ENCODE assay signal across 1 cellular context in genomic region chr7:5457245-5457735, GRCh38.
A peak's percentile ranks its signal among the peaks of the same experiment; 100 is the strongest.
TF ChIP-seq lines count a peak whose summit lies in the region.

No MANE protein-coding gene starts in this region.

TF ChIP-seq in K562, 482 proteins besides CTCF, POLR2A, EP300 and RAD21 (continued from another document):
- no peak for TF ChIP-seq ZFP1 (CRISPR knock-in tag; IDR thresholded peaks at IDR 0.05)
- 0 out of 2 replicates have a peak, but pooled peaks have one; percentile 18 for TF ChIP-seq E2F5 (CRISPR knock-in tag; IDR thresholded peaks at IDR 0.05)
- no peak for TF ChIP-seq BDP1 (IDR thresholded peaks at IDR 0.05; ENCODE audit: insufficient read depth, insufficient read length)
- 0 out of 2 replicates have a peak, but pooled peaks have one; percentile 16 for TF ChIP-seq BACH1 (tag; IDR thresholded peaks at IDR 0.05)
- no peak for TF ChIP-seq PBX2 (CRISPR knock-in tag; IDR thresholded peaks at IDR 0.05; ENCODE audit: low read depth)
- no peak for TF ChIP-seq PBX2 (tag; conservative IDR thresholded peaks at IDR 0.05; ENCODE audit: low read depth)
- TF ChIP-seq NKRF (IDR thresholded peaks at IDR 0.05; ENCODE audit: borderline replicate concordance), result no peak
- TF ChIP-seq MAFF (IDR thresholded peaks at IDR 0.05; ENCODE audit: low read length), result peak; percentile 56; the same call in 1 of the 2 replicates
- TF ChIP-seq MYBL2 (IDR thresholded peaks at IDR 0.05; ENCODE audit: low read depth), result peak; percentile 85
- no peak for TF ChIP-seq MYBL2 (CRISPR knock-in tag; IDR thresholded peaks at IDR 0.05; ENCODE audit: borderline replicate concordance)
- TF ChIP-seq ZBTB7A (IDR thresholded peaks at IDR 0.05; ENCODE audit: borderline replicate concordance, control insufficient read depth, low read depth, low read length), result 0 out of 2 replicates have a peak, but pooled peaks have one; percentile 6
- no peak for TF ChIP-seq SRSF9 (IDR thresholded peaks at IDR 0.05; ENCODE audit: borderline replicate concordance, low read depth, low read length)
- no peak for TF ChIP-seq SP1 (CRISPR knock-in tag; IDR thresholded peaks at IDR 0.05)
- no peak for TF ChIP-seq JUNB (CRISPR knock-in tag; conservative IDR thresholded peaks at IDR 0.05)
- TF ChIP-seq FOXM1 (IDR thresholded peaks at IDR 0.05; ENCODE audit: low read depth), result no peak
- no peak for TF ChIP-seq FOXM1 (CRISPR knock-in tag; IDR thresholded peaks at IDR 0.05; ENCODE audit: low read depth)
- no peak for TF ChIP-seq MCM2 (IDR thresholded peaks at IDR 0.05; ENCODE audit: low read depth)
- TF ChIP-seq ZNF212 (CRISPR knock-in tag; IDR thresholded peaks at IDR 0.05), result no peak
- no peak for TF ChIP-seq ETV6 (IDR thresholded peaks at IDR 0.05; ENCODE audit: borderline replicate concordance in 1 of 2, low read depth in 2 of 2, low read length in 1 of 2)
- no peak for TF ChIP-seq ETV6 (CRISPR knock-in tag; IDR thresholded peaks at IDR 0.05; ENCODE audit: borderline replicate concordance)
- no peak for TF ChIP-seq THRA (IDR thresholded peaks at IDR 0.05)
- TF ChIP-seq SMARCC2 (IDR thresholded peaks at IDR 0.05; ENCODE audit: low read depth), result no peak
- TF ChIP-seq SIN3A (IDR thresholded peaks at IDR 0.05; ENCODE audit: borderline replicate concordance in 2 of 2, control insufficient read depth in 1 of 2, low read depth in 2 of 2, low read length in 2 of 2), result no peak
- no peak for TF ChIP-seq NCOA6 (IDR thresholded peaks at IDR 0.05)
- no peak for TF ChIP-seq HNRNPH1 (optimal IDR thresholded peaks at IDR 0.05; ENCODE audit: low read depth, low read length)
- no peak for TF ChIP-seq BCL6 (CRISPR knock-in tag; IDR thresholded peaks at IDR 0.05)
- TF ChIP-seq ZNF316 (IDR thresholded peaks at IDR 0.05), result peak; percentile 77
- TF ChIP-seq ZNF511 (CRISPR knock-in tag; IDR thresholded peaks at IDR 0.05), result no peak
- no peak for TF ChIP-seq HDAC2 (IDR thresholded peaks at IDR 0.05)
- no peak for TF ChIP-seq JUN (IDR thresholded peaks at IDR 0.05; ENCODE audit: borderline replicate concordance, low read depth, low read length)
- TF ChIP-seq JUN (CRISPR knock-in tag; IDR thresholded peaks at IDR 0.05; ENCODE audit: borderline replicate concordance), result no peak
- no peak for TF ChIP-seq TAF15 (IDR thresholded peaks at IDR 0.05; ENCODE audit: low read depth, low read length)
- TF ChIP-seq RFX7 (CRISPR knock-in tag; IDR thresholded peaks at IDR 0.05), result no peak
- 0 out of 2 replicates have a peak, but pooled peaks have one; percentile 14 for TF ChIP-seq ZNF395 (CRISPR knock-in tag; IDR thresholded peaks at IDR 0.05)
- TF ChIP-seq MAX (CRISPR knock-in tag; IDR thresholded peaks at IDR 0.05), result no peak; the same call in 1 of the 2 replicates
- no peak for TF ChIP-seq CHCHD3 (CRISPR knock-in tag; IDR thresholded peaks at IDR 0.05)
